In genomic region chr13:73040479-73040878, GRCh38 we compare ENCODE assay signal across 14 cellular contexts. TPM values are rescaled to one million over a fixed set of nuclear protein-coding genes. Genes with fewer than 3 reads are reported as not detected.
A peak's percentile ranks its signal among the peaks of the same experiment; 100 is the strongest.
DNase-seq lines count a peak whose midpoint lies in the region; ATAC-seq and TF ChIP-seq lines count a peak whose summit lies in the region.
"Had no signal": no experiment of that assay in that cellular context is flagged by ENCODE, and none has a peak within 500 bp of the region (broad histone marks: within the 10 kb centered on the region; RNA-seq: fewer than 3 reads in every experiment).

No MANE protein-coding gene starts in this region.

- no peaks in the 10 kb centered on the region for H3K4me1 ChIP-seq in colonic mucosa
- peaks cover 43 to 53% of the 10 kb centered on the region in 2 experiments for H3K4me1 ChIP-seq in neutrophil (ENCODE audit: control insufficient read depth in 1 of 2, insufficient read depth in 1 of 2, low read depth in 1 of 2, low read length in 1 of 2)

- TF ChIP-seq CTCF in HL-60 (IDR thresholded peaks at IDR 0.05; ENCODE audit: insufficient read depth, low read length) (no peak), colonic mucosa (IDR thresholded peaks at IDR 0.05) (no peak), neutrophil (IDR thresholded peaks at IDR 0.05) (no peak)

- H3K36me3 ChIP-seq in colonic mucosa (no peaks in the 10 kb centered on the region), neutrophil (no peaks in the 10 kb centered on the region)

- no peak overlapping the region for H3K4me3 ChIP-seq in HL-60 (replicated peaks; ENCODE audit: insufficient read depth, low read length)
- no peak overlapping the region for H3K4me3 ChIP-seq in colonic mucosa
- H3K4me3 ChIP-seq in neutrophil (ENCODE audit: low read depth in 1 of 2, low read length in 1 of 2): peak overlapping the region in 1 of 2 experiments; percentile 3

- DNase-seq in HL-60 (ENCODE audit: low read depth in 1 of 2, low spot score in 1 of 2): peak in 1 of 2 experiments; percentile 10
- DNase-seq in NCI-H526 (lab: John Stamatoyannopoulos, UW): peak; percentile 91 to 96
- DNase-seq in colonic mucosa: no peak
- DNase-seq in cortex of kidney (lab: John Stamatoyannopoulos, UW): no peak
- no peak for DNase-seq in kidney tubule cell (ENCODE audit: low spot score)
- no peak for DNase-seq in ureter (ENCODE audit: low spot score)
- DNase-seq: AML-193, H9, NCI-H1092, NCI-H2081 treated with DMSO at 0.1 percent for 48 hours, RPMI8226, SIG-M5 had no signal

- H3K27ac ChIP-seq in HL-60 (replicated peaks) (peak overlapping the region; percentile 62), colonic mucosa (peak overlapping the region; percentile 75), neutrophil (peak overlapping the region; percentile 79)

- no peaks in the 10 kb centered on the region for H3K9me3 ChIP-seq in colonic mucosa
- H3K9me3 ChIP-seq in neutrophil: no peaks in the 10 kb centered on the region

- peak overlapping the region in 1 of 2 donors; percentile 36 for H3K9ac ChIP-seq in colonic mucosa (ENCODE audit: low read depth in 2 of 2, low read length in 2 of 2)

- ATAC-seq in HG02798 (IDR thresholded peaks at IDR 0.05; ENCODE audit: poor library complexity, unreplicated experiment): no peak

- intact Hi-C loops in colonic mucosa (cut with DNase I): no loop called here

- no peaks in the 10 kb centered on the region for H3K27me3 ChIP-seq in HL-60 (ENCODE audit: insufficient read depth, poor library complexity, severe bottlenecking)
- no peaks in the 10 kb centered on the region for H3K27me3 ChIP-seq in colonic mucosa
- no peaks in the 10 kb centered on the region for H3K27me3 ChIP-seq in neutrophil

RNA-seq across cellular contexts. Expression of gene KLF5, which starts 18.3 kb away (rescaled TPM):
- total RNA-seq in colonic mucosa (100 to 1,000 TPM; 334 to 424 TPM), ureter (185 TPM)

Comparison
In these comparisons a context has a peak if more than half of its experiments do, and no peak if none do; other contexts are left out.
1. DNase-seq: peak in NCI-H526 (2 of 2); none in colonic mucosa (single experiment), cortex of kidney (single experiment), kidney tubule cell (single experiment) and ureter (single experiment).
2. Peak in every context shown above with its lines, with median percentiles within 50 percentile points of each other: H3K27ac ChIP-seq.